In genomic region chr10:72276421-72277339, GRCh38 we compare ENCODE assay signal across 9 cellular contexts. TPM values are rescaled to one million over a fixed set of nuclear protein-coding genes. Genes with fewer than 3 reads are reported as not detected.
DNase-seq lines count a peak whose midpoint lies in the region; ATAC-seq, FAIRE-seq and TF ChIP-seq lines count a peak whose summit lies in the region.
"Had no signal": no experiment of that assay in that cellular context is flagged by ENCODE, and none has a peak within 500 bp of the region (broad histone marks: within the 10 kb centered on the region; RNA-seq: fewer than 3 reads in every experiment).

No MANE protein-coding gene starts in this region.

- peak overlapping the region; percentile 98 for H3K27ac Mint-ChIP-seq in activated naive CD4-positive, alpha-beta T cell treated with anti-CD3 and anti-CD28 coated beads for 36 hours

- 36 to 37% methylated on average over 6 of the region's 6 CpGs for WGBS in pancreas, 2 donors

- no peak for DNase-seq in activated naive CD4-positive, alpha-beta T cell treated with anti-CD3 and anti-CD28 coated beads for 36 hours
- DNase-seq in activated naive CD4-positive, alpha-beta T cell (lab: John Stamatoyannopoulos, UW): no peak
- DNase-seq in SK-N-DZ (ENCODE audit: low spot score): peak; percentile 4
- DNase-seq in epithelial cell of prostate (ENCODE audit: low read depth, low spot score): no peak
- peak in 4 of 6 donors; percentile 43 to 83 (median 74) for DNase-seq in pancreas
- no peak for DNase-seq in effector CD4-positive, alpha-beta T cell
- DNase-seq in HuH-7.5 (ENCODE audit: low spot score): no peak

- H3K27me3 Mint-ChIP-seq in activated naive CD4-positive, alpha-beta T cell treated with anti-CD3 and anti-CD28 coated beads for 36 hours (ENCODE audit: low read depth): no peaks in the 10 kb centered on the region

- H3K27me3 ChIP-seq in pancreas: no peaks in the 10 kb centered on the region

- no peak for FAIRE-seq in pancreas (lab: Jason Lieb, UNC)
- FAIRE-seq: endometrium had no signal

- H3K9me3 ChIP-seq in pancreas: no peaks in the 10 kb centered on the region

- H3K4me3 ChIP-seq in pancreas: peak overlapping the region in 3 of 4 donors; percentile 81 to 99 (median 94)

- TF ChIP-seq CTCF in pancreas (IDR thresholded peaks at IDR 0.05): no peak

- peaks cover 39% of the 10 kb centered on the region for H3K36me3 Mint-ChIP-seq in activated naive CD4-positive, alpha-beta T cell treated with anti-CD3 and anti-CD28 coated beads for 36 hours (ENCODE audit: low read depth)

- intact Hi-C loops in activated naive CD4-positive, alpha-beta T cell treated with anti-CD3 and anti-CD28 coated beads for 36 hours (cut with micrococcal nuclease): no loop called here
- intact Hi-C loops in pancreas (cut with DNase I): loop anchor here in 1 of 3 donors (5.0 kb wide), 1 partner anchor 61 kb away; no protein-coding TSS in a partner anchor

- no peaks in the 10 kb centered on the region for H3K9me3 Mint-ChIP-seq in activated naive CD4-positive, alpha-beta T cell treated with anti-CD3 and anti-CD28 coated beads for 36 hours

- peaks cover 0 to 14% (median 7%) of the 10 kb centered on the region in 3 donors for H3K36me3 ChIP-seq in pancreas

- CTCF ChIA-PET in activated naive CD4-positive, alpha-beta T cell treated with anti-CD3 and anti-CD28 coated beads for 36 hours (lab: Charles Lee): interaction anchor here (0.9 to 13.5 kb wide), 6 partner anchors 12 to 65 kb away, joined by 3 to 195 read pairs (median 6); no protein-coding TSS in a partner anchor

- peak overlapping the region; percentile 96 for H3K4me3 Mint-ChIP-seq in activated naive CD4-positive, alpha-beta T cell treated with anti-CD3 and anti-CD28 coated beads for 36 hours

- ATAC-seq in pancreas: peak in 3 of 4 donors; percentile 1 to 10 (median 4)
- no peak for ATAC-seq in HG02571 (IDR thresholded peaks at IDR 0.05; ENCODE audit: unreplicated experiment)

- peaks cover 31% of the 10 kb centered on the region for H3K4me1 Mint-ChIP-seq in activated naive CD4-positive, alpha-beta T cell treated with anti-CD3 and anti-CD28 coated beads for 36 hours (ENCODE audit: low read depth)

- peaks cover 5 to 14% (median 6%) of the 10 kb centered on the region in 3 donors for H3K4me1 ChIP-seq in pancreas

- H3K27ac ChIP-seq in epithelial cell of prostate: peak overlapping the region; percentile 100
- H3K27ac ChIP-seq in pancreas: peak overlapping the region; percentile 96 to 99 (median 96)

RNA-seq across cellular contexts. Expression of gene DDIT4, which starts 3.0 kb away (rescaled TPM):
- total RNA-seq in activated naive CD4-positive, alpha-beta T cell treated with anti-CD3 and anti-CD28 coated beads for 36 hours: 100 to 1,000 TPM; 684 to 689 TPM
- 50.3 and 61.1 TPM in 2 replicates for polyA plus RNA-seq in SK-N-DZ (2014; cell fraction: cytosol; rRNA removed)
- polyA plus RNA-seq in SK-N-DZ (2014; cell fraction: nucleus; rRNA removed): 30.1 and 38.3 TPM in 2 replicates
- total RNA-seq in pancreas: 1,000 to 10,000 TPM in 1 of 6 donors, 100 to 1,000 TPM in 3, 10 to 100 TPM in 2; 61.6 to 1,144 (median 191) TPM
- 100 to 1,000 TPM; 228 to 795 TPM for polyA plus RNA-seq in pancreas

Comparison
In these comparisons a context has a peak if more than half of its experiments do, and no peak if none do; other contexts are left out.
1. DNase-seq: peak in SK-N-DZ (single experiment) and pancreas (4 of 6); none in activated naive CD4-positive, alpha-beta T cell treated with anti-CD3 and anti-CD28 coated beads for 36 hours (single experiment), activated naive CD4-positive, alpha-beta T cell (0 of 4), epithelial cell of prostate (single experiment), effector CD4-positive, alpha-beta T cell (single experiment) and HuH-7.5 (single experiment).